26 cellular contexts compared by ENCODE assay signal in genomic region chr1:84540759-84541158, GRCh38. TPM values are rescaled to one million over a fixed set of nuclear protein-coding genes. Genes with fewer than 3 reads are reported as not detected.
DNase-seq lines count a peak whose midpoint lies in the region; ATAC-seq and TF ChIP-seq lines count a peak whose summit lies in the region.
"Had no signal": no experiment of that assay in that cellular context is flagged by ENCODE, and none has a peak within 500 bp of the region (broad histone marks: within the 10 kb centered on the region; RNA-seq: fewer than 3 reads in every experiment).

No MANE protein-coding gene starts in this region.

- H3K27me3 ChIP-seq in BJ (ENCODE audit: control insufficient read depth, insufficient read depth, low read length) (no peaks in the 10 kb centered on the region), suprapubic skin (no peaks in the 10 kb centered on the region)
- H3K27me3 ChIP-seq: colonic mucosa, esophagus muscularis mucosa, Peyer's patch, spleen, transverse colon had no signal

- no peak for TF ChIP-seq CTCF in BJ (IDR thresholded peaks at IDR 0.05; ENCODE audit: insufficient read depth, low read depth, low read length)
- TF ChIP-seq CTCF in fibroblast of the aortic adventitia (IDR thresholded peaks at IDR 0.05; ENCODE audit: insufficient read depth, low read length), result no peak
- no peak for TF ChIP-seq CTCF in suprapubic skin (IDR thresholded peaks at IDR 0.05)

- ATAC-seq in SK-N-SH treated with all-trans-retinoic acid at 6 μM for 48 hours, result peak; percentile 58
- ATAC-seq in GM21367 (IDR thresholded peaks at IDR 0.05; ENCODE audit: unreplicated experiment), result no peak
- no peak for ATAC-seq in GM18909 (IDR thresholded peaks at IDR 0.05; ENCODE audit: poor library complexity, unreplicated experiment)
- ATAC-seq: effector memory CD8-positive, alpha-beta T cell; naive thymus-derived CD4-positive, alpha-beta T cell had no signal

- POLR2A ChIA-PET in BJ (lab: Charles Lee), result no interaction called here

- H3K36me3 ChIP-seq in BJ (ENCODE audit: control insufficient read depth, insufficient read depth, low read length) (no peaks in the 10 kb centered on the region), suprapubic skin (peaks cover 5% of the 10 kb centered on the region)
- H3K36me3 ChIP-seq: colonic mucosa, transverse colon had no signal

- no peak for TF ChIP-seq EP300 in suprapubic skin (IDR thresholded peaks at IDR 0.05)

- H3K27ac ChIP-seq in suprapubic skin, result no peak overlapping the region
- H3K27ac ChIP-seq: colonic mucosa, esophagus muscularis mucosa, Peyer's patch, spleen had no signal

- peak; percentile 36 for DNase-seq in BJ (ENCODE audit: low read depth)
- DNase-seq in fibroblast of the aortic adventitia (ENCODE audit: low read depth), result peak; percentile 13
- peak; percentile 31 for DNase-seq in renal cortical epithelial cell (ENCODE audit: low read depth)
- no peak for DNase-seq in DMS114 treated with DMSO at 0.1 percent for 48 hours (lab: John Stamatoyannopoulos, UW; ENCODE audit: unreplicated experiment)
- DNase-seq in suprapubic skin (ENCODE audit: low spot score in 2 of 2), result no peak
- DNase-seq: activated CD4-positive, alpha-beta T cell treated with anti-CD3 and anti-CD28 coated beads, Interleukin-2, amount 50 U/mL, for 4 hours; anterior cingulate cortex; CD4-positive, CD25-positive, alpha-beta regulatory T cell; colonic mucosa; effector memory CD8-positive, alpha-beta T cell; IMR-90; islet precursor cell; midbrain; naive thymus-derived CD4-positive, alpha-beta T cell; NCI-H1092; NCI-H187 treated with DMSO at 0.1 percent for 48 hours; NCI-H524 treated with DMSO at 0.1 percent for 48 hours; occipital lobe; Peyer's patch; SHP77 treated with DMSO at 0.1 percent for 48 hours; spleen; transverse colon had no signal

- CTCF ChIA-PET in BJ (lab: Yijun Ruan, JAX), result no interaction called here

- H3K9me3 ChIP-seq in suprapubic skin, result no peaks in the 10 kb centered on the region
- H3K9me3 ChIP-seq: colonic mucosa, esophagus muscularis mucosa, Peyer's patch, spleen, transverse colon had no signal

- whole genome bisulfite sequencing in suprapubic skin, result 21% methylated on average over 1 of the region's 1 CpG

- no peaks in the 10 kb centered on the region for H3K4me1 ChIP-seq in suprapubic skin
- H3K4me1 ChIP-seq: colonic mucosa, esophagus muscularis mucosa, Peyer's patch, spleen had no signal

- no peak for TF ChIP-seq POLR2A in suprapubic skin (IDR thresholded peaks at IDR 0.05)

- H3K4me3 ChIP-seq in BJ (ENCODE audit: low read depth, low read length) (no peak overlapping the region), fibroblast of the aortic adventitia (ENCODE audit: low read depth, low read length) (no peak overlapping the region), suprapubic skin (no peak overlapping the region)
- H3K4me3 ChIP-seq: colonic mucosa, esophagus muscularis mucosa, Peyer's patch, spleen, transverse colon had no signal

TF ChIP-seq in SK-N-SH treated with all-trans-retinoic acid at 6 μM for 48 hours, 23 proteins besides CTCF, POLR2A, EP300 and RAD21:
- TF ChIP-seq ZFP30 (CRISPR knock-in tag; IDR thresholded peaks at IDR 0.05) (no peak), OSR1 (CRISPR knock-in tag; IDR thresholded peaks at IDR 0.05) (no peak), ZFP3 (CRISPR knock-in tag; IDR thresholded peaks at IDR 0.05) (no peak)

RNA-seq across cellular contexts. Expression of gene CTBS, which starts 33.5 kb away (rescaled TPM):
- polyA plus RNA-seq in BJ (2011; rRNA removed), result 14.4 and 25.3 TPM in 2 replicates
- polyA minus RNA-seq in BJ (2011; rRNA and poly(A)+ RNA removed), result 4.7 and 6.3 TPM in 2 replicates
- total RNA-seq in fibroblast of the aortic adventitia (ENCODE audit: low replicate concordance) (14.5 and 23.0 TPM in 2 replicates), renal cortical epithelial cell (7.3 and 22.1 TPM in 2 replicates), suprapubic skin (10 to 100 TPM; 13.4 to 17.9 (median 15.3) TPM)

RNA-seq across cellular contexts. Expression of gene GNG5, which starts 34.4 kb away (rescaled TPM):
- polyA plus RNA-seq in BJ (2011; rRNA removed), result 60.4 and 92.3 TPM in 2 replicates
- 22.4 and 29.7 TPM in 2 replicates for polyA minus RNA-seq in BJ (2011; rRNA and poly(A)+ RNA removed)
- total RNA-seq in fibroblast of the aortic adventitia (ENCODE audit: low replicate concordance) (1.6 and 54.1 TPM in 2 replicates), renal cortical epithelial cell (13.4 and 27.0 TPM in 2 replicates), suprapubic skin (100 to 1,000 TPM in 1 of 4 donors, 10 to 100 TPM in 3; 81.0 to 113 (median 88.2) TPM)

RNA-seq across cellular contexts. Expression of gene SPATA1, which starts 34.6 kb away (rescaled TPM):
- 0.32 and 0.69 TPM in 2 replicates for polyA plus RNA-seq in BJ (2011; rRNA removed)
- not detected in 2 replicates for polyA minus RNA-seq in BJ (2011; rRNA and poly(A)+ RNA removed)
- 0.41 and 3.0 TPM in 2 replicates for total RNA-seq in fibroblast of the aortic adventitia (ENCODE audit: low replicate concordance)
- 1.3 TPM in 1 of 2 replicates, not detected in the other for total RNA-seq in renal cortical epithelial cell
- 1 to 10 TPM in 1 of 4 donors, not detected in 3; 1.7 TPM for total RNA-seq in suprapubic skin
- polyA plus RNA-seq: naive thymus-derived CD4-positive, alpha-beta T cell had no signal

Comparison
In these comparisons a context has a peak if more than half of its experiments do, and no peak if none do; other contexts are left out.
1. DNase-seq: peak in BJ (single experiment), fibroblast of the aortic adventitia (single experiment) and renal cortical epithelial cell (single experiment); none in DMS114 treated with DMSO at 0.1 percent for 48 hours (single experiment) and suprapubic skin (0 of 2).